Comparison of ENCODE assay signal across 16 cellular contexts in genomic region chr7:69791739-69792138, GRCh38.
DNase-seq lines count a peak whose midpoint lies in the region; TF ChIP-seq lines count a peak whose summit lies in the region.
"Had no signal": no experiment of that assay in that cellular context is flagged by ENCODE, and none has a peak within 500 bp of the region (broad histone marks: within the 10 kb centered on the region; RNA-seq: fewer than 3 reads in every experiment).

No MANE protein-coding gene starts in this region.

- DNase-seq in ELF-1 (ENCODE audit: low read depth, low spot score) (peak; percentile 34), endodermal cell (peak; percentile 56), mesothelial cell of epicardium (ENCODE audit: low spot score in 2 of 2, unreplicated experiment in 2 of 2) (no peak), NK-92 (lab: John Stamatoyannopoulos, UW; ENCODE audit: unreplicated experiment) (no peak), GM19240 (ENCODE audit: insufficient read length, low spot score) (no peak), GM13976 (ENCODE audit: low spot score) (no peak)
- DNase-seq in activated CD4-positive, alpha-beta T cell treated with anti-CD3 and anti-CD28 coated beads, Interleukin-2, amount 10 ng/mL, durations not matched to agents 7 days and 5 days: no peak
- DNase-seq: C1 segment of cervical spinal cord; Calu3; CD4-positive, alpha-beta memory T cell; DMS53; DMS79 treated with DMSO at 0.1 percent for 48 hours; H9; HFFc6 had no signal

- H3K27ac ChIP-seq in HEK293 (ENCODE audit: extremely low read depth, low read depth, low read length) (no peak overlapping the region), endodermal cell (ENCODE audit: low read depth, low read length) (no peak overlapping the region)

- no peak overlapping the region for H3K4me3 ChIP-seq in HEK293 (ENCODE audit: low read depth, low read length)
- no peak overlapping the region for H3K4me3 ChIP-seq in endodermal cell (ENCODE audit: low read length)
- H3K4me3 ChIP-seq: GM23338 had no signal

- H3K4me1 Mint-ChIP-seq in endodermal cell (peaks cover 46% of the 10 kb centered on the region), mesothelial cell of epicardium (peaks cover 50% of the 10 kb centered on the region)
- H3K4me1 Mint-ChIP-seq in activated CD4-positive, alpha-beta T cell treated with anti-CD3 and anti-CD28 coated beads, Interleukin-2, amount 10 ng/mL, durations not matched to agents 7 days and 5 days: no peaks in the 10 kb centered on the region
- H3K4me1 Mint-ChIP-seq: CD4-positive, alpha-beta memory T cell had no signal

- no peak overlapping the region for H3K27ac Mint-ChIP-seq in endodermal cell
- H3K27ac Mint-ChIP-seq in mesothelial cell of epicardium: peak overlapping the region; percentile 51
- H3K27ac Mint-ChIP-seq in activated CD4-positive, alpha-beta T cell treated with anti-CD3 and anti-CD28 coated beads, Interleukin-2, amount 10 ng/mL, durations not matched to agents 7 days and 5 days: no peak overlapping the region
- H3K27ac Mint-ChIP-seq: CD4-positive, alpha-beta memory T cell; GM23338; H9; HFFc6 had no signal

- H3K36me3 Mint-ChIP-seq in endodermal cell (ENCODE audit: low read depth) (no peaks in the 10 kb centered on the region), mesothelial cell of epicardium (no peaks in the 10 kb centered on the region)
- H3K36me3 Mint-ChIP-seq in activated CD4-positive, alpha-beta T cell treated with anti-CD3 and anti-CD28 coated beads, Interleukin-2, amount 10 ng/mL, durations not matched to agents 7 days and 5 days (ENCODE audit: low read depth): no peaks in the 10 kb centered on the region
- H3K36me3 Mint-ChIP-seq: CD4-positive, alpha-beta memory T cell had no signal

- in situ Hi-C loops in GM13976 (cut with MboI; ENCODE audit: low sequenced_read_pairs, unreplicated experiment): no loop called here

- CTCF ChIA-PET in HEK293 (lab: Yijun Ruan, JAX): interaction anchor here (0.5 to 0.6 kb wide), 3 partner anchors 20 to 232 kb away, joined by 3 to 4 read pairs (median 3); no protein-coding TSS in a partner anchor
- CTCF ChIA-PET in activated CD4-positive, alpha-beta T cell treated with anti-CD3 and anti-CD28 coated beads, Interleukin-2, amount 10 ng/mL, durations not matched to agents 7 days and 5 days (lab: Charles Lee): no interaction called here

- H3K27me3 ChIP-seq in endodermal cell (ENCODE audit: control insufficient read depth, insufficient read depth, low read length, poor library complexity, severe bottlenecking): no peaks in the 10 kb centered on the region

- WGBS in endodermal cell (ENCODE audit: insufficient coverage in 1 of 2, insufficient read length in 1 of 2), 2 experiments: 85% methylated on average over 1 of the region's 1 CpG; no CpG with 5 or more reads in 1 of the 2 experiments

- peaks cover 20% of the 10 kb centered on the region for H3K4me1 ChIP-seq in HEK293 (ENCODE audit: control insufficient read depth, insufficient read depth, low read length)
- H3K4me1 ChIP-seq in endodermal cell (ENCODE audit: control insufficient read depth, insufficient read depth, low read length): peaks cover 8% of the 10 kb centered on the region

- no peak overlapping the region for H3K9ac ChIP-seq in endodermal cell (ENCODE audit: extremely low read depth, low read length, poor library complexity, severe bottlenecking)

- TF ChIP-seq CTCF in HEK293 (tag by site-specific recombination; IDR thresholded peaks at IDR 0.05) (no peak), endodermal cell (conservative IDR thresholded peaks at IDR 0.05) (no peak), mesothelial cell of epicardium (IDR thresholded peaks at IDR 0.05; ENCODE audit: unreplicated experiment) (no peak), GM13976 (IDR thresholded peaks at IDR 0.05; ENCODE audit: borderline replicate concordance, control extremely low read depth, extremely low read depth, insufficient read depth, missing control alignments) (no peak)

- H3K9me3 ChIP-seq in HEK293 (ENCODE audit: control insufficient read depth, insufficient read depth, low read depth, low read length) (no peaks in the 10 kb centered on the region), endodermal cell (ENCODE audit: control insufficient read depth, low read length) (no peaks in the 10 kb centered on the region)

- no peaks in the 10 kb centered on the region for H3K9me3 Mint-ChIP-seq in endodermal cell
- no peaks in the 10 kb centered on the region for H3K9me3 Mint-ChIP-seq in mesothelial cell of epicardium
- no peaks in the 10 kb centered on the region for H3K9me3 Mint-ChIP-seq in activated CD4-positive, alpha-beta T cell treated with anti-CD3 and anti-CD28 coated beads, Interleukin-2, amount 10 ng/mL, durations not matched to agents 7 days and 5 days
- H3K9me3 Mint-ChIP-seq: GM23338, H9 had no signal

- POLR2A ChIA-PET in HEK293 (lab: Yijun Ruan, JAX): no interaction called here
- POLR2A ChIA-PET in activated CD4-positive, alpha-beta T cell treated with anti-CD3 and anti-CD28 coated beads, Interleukin-2, amount 10 ng/mL, durations not matched to agents 7 days and 5 days (lab: Charles Lee): no interaction called here

- H3K36me3 ChIP-seq in HEK293 (ENCODE audit: control insufficient read depth in 2 of 2, insufficient read depth in 1 of 2, low read length in 2 of 2): no peaks in the 10 kb centered on the region
- H3K36me3 ChIP-seq in endodermal cell (ENCODE audit: control insufficient read depth, insufficient read depth, low read length): no peaks in the 10 kb centered on the region

- H3K27me3 Mint-ChIP-seq in endodermal cell (ENCODE audit: insufficient read depth) (no peaks in the 10 kb centered on the region), mesothelial cell of epicardium (ENCODE audit: low read depth) (no peaks in the 10 kb centered on the region)
- no peaks in the 10 kb centered on the region for H3K27me3 Mint-ChIP-seq in activated CD4-positive, alpha-beta T cell treated with anti-CD3 and anti-CD28 coated beads, Interleukin-2, amount 10 ng/mL, durations not matched to agents 7 days and 5 days
- H3K27me3 Mint-ChIP-seq: CD4-positive, alpha-beta memory T cell had no signal

- H3K4me3 Mint-ChIP-seq in endodermal cell (no peak overlapping the region), mesothelial cell of epicardium (no peak overlapping the region)
- H3K4me3 Mint-ChIP-seq in activated CD4-positive, alpha-beta T cell treated with anti-CD3 and anti-CD28 coated beads, Interleukin-2, amount 10 ng/mL, durations not matched to agents 7 days and 5 days: no peak overlapping the region
- H3K4me3 Mint-ChIP-seq: CD4-positive, alpha-beta memory T cell; GM23338; H9; HFFc6 had no signal

TF ChIP-seq in HEK293, 187 proteins besides CTCF, POLR2A, EP300 and RAD21:
- TF ChIP-seq ZNF211 (tag by site-specific recombination; IDR thresholded peaks at IDR 0.05; ENCODE audit: low read depth): no peak
- TF ChIP-seq ZFHX2 (tag by site-specific recombination; conservative IDR thresholded peaks at IDR 0.05): 0 out of 2 replicates have a peak, but pooled peaks have one; percentile 16
- TF ChIP-seq ZNF660 (tag by site-specific recombination; IDR thresholded peaks at IDR 0.05): no peak
- no peak for TF ChIP-seq ZNF629 (tag by site-specific recombination; IDR thresholded peaks at IDR 0.05)
- peak; percentile 17; the same call in 1 of the 2 replicates for TF ChIP-seq EGR2 (tag by site-specific recombination; IDR thresholded peaks at IDR 0.05; ENCODE audit: low read depth)
- TF ChIP-seq ZNF433 (tag by site-specific recombination; IDR thresholded peaks at IDR 0.05; ENCODE audit: low read depth): no peak
- TF ChIP-seq ZNF521 (tag by site-specific recombination; IDR thresholded peaks at IDR 0.05): no peak
- TF ChIP-seq ZNF169 (tag by site-specific recombination; IDR thresholded peaks at IDR 0.05): no peak
- TF ChIP-seq, protein P1, sequence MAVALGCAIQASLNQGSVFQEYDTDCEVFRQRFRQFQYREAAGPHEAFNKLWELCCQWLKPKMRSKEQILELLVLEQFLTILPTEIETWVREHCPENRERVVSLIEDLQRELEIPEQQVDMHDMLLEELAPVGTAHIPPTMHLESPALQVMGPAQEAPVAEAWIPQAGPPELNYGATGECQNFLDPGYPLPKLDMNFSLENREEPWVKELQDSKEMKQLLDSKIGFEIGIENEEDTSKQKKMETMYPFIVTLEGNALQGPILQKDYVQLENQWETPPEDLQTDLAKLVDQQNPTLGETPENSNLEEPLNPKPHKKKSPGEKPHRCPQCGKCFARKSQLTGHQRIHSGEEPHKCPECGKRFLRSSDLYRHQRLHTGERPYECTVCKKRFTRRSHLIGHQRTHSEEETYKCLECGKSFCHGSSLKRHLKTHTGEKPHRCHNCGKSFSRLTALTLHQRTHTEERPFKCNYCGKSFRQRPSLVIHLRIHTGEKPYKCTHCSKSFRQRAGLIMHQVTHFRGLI (tag by site-specific recombination; IDR thresholded peaks at IDR 0.05): peak; percentile 30; the same call in 1 of the 2 replicates
- TF ChIP-seq, protein P2, sequence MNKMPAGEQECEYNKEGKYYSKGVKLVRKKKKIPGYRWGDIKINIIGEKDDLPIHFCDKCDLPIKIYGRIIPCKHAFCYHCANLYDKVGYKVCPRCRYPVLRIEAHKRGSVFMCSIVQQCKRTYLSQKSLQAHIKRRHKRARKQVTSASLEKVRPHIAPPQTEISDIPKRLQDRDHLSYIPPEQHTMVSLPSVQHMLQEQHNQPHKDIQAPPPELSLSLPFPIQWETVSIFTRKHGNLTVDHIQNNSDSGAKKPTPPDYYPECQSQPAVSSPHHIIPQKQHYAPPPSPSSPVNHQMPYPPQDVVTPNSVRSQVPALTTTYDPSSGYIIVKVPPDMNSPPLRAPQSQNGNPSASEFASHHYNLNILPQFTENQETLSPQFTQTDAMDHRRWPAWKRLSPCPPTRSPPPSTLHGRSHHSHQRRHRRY (tag by site-specific recombination; IDR thresholded peaks at IDR 0.05): no peak
- TF ChIP-seq ZNF121 (tag by site-specific recombination; IDR thresholded peaks at IDR 0.05): no peak

Comparison
In these comparisons a context has a peak if more than half of its experiments do, and no peak if none do; other contexts are left out.
1. DNase-seq: peak in ELF-1 (single experiment) and endodermal cell (single experiment); none in mesothelial cell of epicardium (0 of 2), NK-92 (single experiment), GM19240 (single experiment), activated CD4-positive, alpha-beta T cell treated with anti-CD3 and anti-CD28 coated beads, Interleukin-2, amount 10 ng/mL, durations not matched to agents 7 days and 5 days (single experiment) and GM13976 (single experiment).